Comparison of ENCODE assay signal across 8 cellular contexts in genomic region chr5:177370488-177371119, GRCh38. TPM values are rescaled to one million over a fixed set of nuclear protein-coding genes. Genes with fewer than 3 reads are reported as not detected.
DNase-seq lines count a peak whose midpoint lies in the region; ATAC-seq and TF ChIP-seq lines count a peak whose summit lies in the region.

No MANE protein-coding gene starts in this region.

- no peak overlapping the region for H4K91ac ChIP-seq in H9 (ENCODE audit: insufficient read length, low read depth, low read length)

- no peaks in the 10 kb centered on the region for H3K9me3 ChIP-seq in H9 (ENCODE audit: control insufficient read depth, low read depth, low read length)
- H3K9me3 ChIP-seq in thymus (ENCODE audit: control insufficient read depth): peaks cover 3% of the 10 kb centered on the region

- H3K4ac ChIP-seq in H9 (ENCODE audit: low read depth, low read length): no peak overlapping the region

- H2BK20ac ChIP-seq in H9 (ENCODE audit: low read depth, low read length, poor library complexity, severe bottlenecking): no peak overlapping the region

- H3K27me3 ChIP-seq in H9 (ENCODE audit: insufficient read depth, low read length): no peaks in the 10 kb centered on the region; the same call in 1 of the 2 replicates
- H3K27me3 ChIP-seq in thymus (ENCODE audit: control insufficient read depth, insufficient read depth): no peaks in the 10 kb centered on the region

- no peaks in the 10 kb centered on the region for H3K79me2 ChIP-seq in H9 (ENCODE audit: insufficient read depth, low read length)

- no peak overlapping the region for H3K9ac ChIP-seq in H9 (ENCODE audit: extremely low read depth, insufficient read length, low read length)

- no peak overlapping the region for H3K27ac Mint-ChIP-seq in Calu3 (ENCODE audit: unreplicated experiment)
- peak overlapping the region in 1 of 3 experiments; percentile 83; a peak in 1 of 7 replicates for H3K27ac Mint-ChIP-seq in H9
- H3K27ac Mint-ChIP-seq in activated CD4-positive, alpha-beta memory T cell treated with anti-CD3 and anti-CD28 coated beads, Interleukin-2, amount 10 ng/mL, durations not matched to agents 7 days and 5 days: peak overlapping the region; percentile 56

- H3K27ac ChIP-seq in H9 (ENCODE audit: insufficient read length, low read depth, low read length): no peak overlapping the region
- H3K27ac ChIP-seq in epithelial cell of prostate: peak overlapping the region; percentile 50
- H3K27ac ChIP-seq in thymus (ENCODE audit: low read depth): peak overlapping the region; percentile 19

- no peak overlapping the region for H2AK5ac ChIP-seq in H9 (ENCODE audit: insufficient read length, low read length)

- peak overlapping the region; percentile 70 for H3K4me2 ChIP-seq in H9 (ENCODE audit: insufficient read depth, insufficient read length, low read length)

- H3K79me1 ChIP-seq in H9 (ENCODE audit: insufficient read depth, low read depth, low read length, poor library complexity, severe bottlenecking): no peaks in the 10 kb centered on the region

- H3K4me3 ChIP-seq in thymus (ENCODE audit: low read length): peak overlapping the region; percentile 23

- DNase-seq in Calu3 (peak; percentile 78), H9 (peak; percentile 99), NCI-H2171 (lab: John Stamatoyannopoulos, UW) (peak; percentile 22), epithelial cell of prostate (ENCODE audit: low read depth, low spot score) (no peak), mucosa of gallbladder (ENCODE audit: low spot score) (peak; percentile 92)
- DNase-seq in activated CD4-positive, alpha-beta memory T cell treated with anti-CD3 and anti-CD28 coated beads, Interleukin-2, amount 10 ng/mL, durations not matched to agents 7 days and 5 days: peak; percentile 79

- H3K36me3 Mint-ChIP-seq in Calu3 (ENCODE audit: insufficient read depth, unreplicated experiment): peaks cover 19% of the 10 kb centered on the region
- H3K36me3 Mint-ChIP-seq in H9 (ENCODE audit: insufficient read depth in 1 of 3, low read depth in 3 of 3): peaks cover 8 to 22% (median 8%) of the 10 kb centered on the region in 3 experiments
- peaks cover 71% of the 10 kb centered on the region for H3K36me3 Mint-ChIP-seq in activated CD4-positive, alpha-beta memory T cell treated with anti-CD3 and anti-CD28 coated beads, Interleukin-2, amount 10 ng/mL, durations not matched to agents 7 days and 5 days (ENCODE audit: low read depth)

- no peak overlapping the region for H2BK5ac ChIP-seq in H9 (ENCODE audit: insufficient read length, low read length)

- peak overlapping the region; percentile 59 for H3K14ac ChIP-seq in H9 (ENCODE audit: insufficient read depth, low read length)

- no peak overlapping the region for H2AFZ ChIP-seq in H9 (ENCODE audit: low read length)

- no peak for ATAC-seq in HG03342 (IDR thresholded peaks at IDR 0.05; ENCODE audit: unreplicated experiment)

- TF ChIP-seq CTCF in Calu3 (IDR thresholded peaks at IDR 0.05; ENCODE audit: unreplicated experiment): peak; percentile 16
- peak; percentile 68 for TF ChIP-seq CTCF in H9 (conservative IDR thresholded peaks at IDR 0.05)

- no peaks in the 10 kb centered on the region for H4K20me1 ChIP-seq in H9 (ENCODE audit: control insufficient read depth, insufficient read depth, insufficient read length)

- H2BK15ac ChIP-seq in H9 (ENCODE audit: low read depth, low read length): no peak overlapping the region

- no CpG with 5 or more reads among the region's 42 CpGs for WGBS in H9 (ENCODE audit: extremely low coverage, insufficient read length, low lambda C conversion rate)
- WGBS in thymus: 69% methylated on average over 42 of the region's 42 CpGs

- H3T11ph ChIP-seq in H9 (ENCODE audit: low read length): no peak overlapping the region

- H3K18ac ChIP-seq in H9 (ENCODE audit: insufficient read length, low read depth, low read length): peak overlapping the region; percentile 72

- peaks cover 20% of the 10 kb centered on the region for H3K4me1 Mint-ChIP-seq in Calu3 (ENCODE audit: low read depth, unreplicated experiment)
- peaks cover 39 to 66% of the 10 kb centered on the region in 2 experiments for H3K4me1 Mint-ChIP-seq in H9
- H3K4me1 Mint-ChIP-seq in activated CD4-positive, alpha-beta memory T cell treated with anti-CD3 and anti-CD28 coated beads, Interleukin-2, amount 10 ng/mL, durations not matched to agents 7 days and 5 days: peaks cover 70% of the 10 kb centered on the region

- POLR2A ChIA-PET in activated CD4-positive, alpha-beta memory T cell treated with anti-CD3 and anti-CD28 coated beads, Interleukin-2, amount 10 ng/mL, durations not matched to agents 7 days and 5 days (lab: Charles Lee): interaction anchor here (0.6 to 7.2 kb wide), 12 partner anchors 9 to 85 kb away, joined by 3 to 62 read pairs (median 5); partner anchors contain the start of genes LMAN2, MXD3 and RGS14

- H3K36me3 ChIP-seq in thymus (ENCODE audit: control insufficient read depth, insufficient read depth): peaks cover 80% of the 10 kb centered on the region

- intact Hi-C loops in Calu3 (cut with micrococcal nuclease; ENCODE audit: unreplicated experiment): no loop called here

- H2BK12ac ChIP-seq in H9 (ENCODE audit: insufficient read length, low read depth, low read length): no peak overlapping the region

- peaks cover 11% of the 10 kb centered on the region; the same call in 1 of the 2 replicates for H3K4me1 ChIP-seq in H9 (ENCODE audit: insufficient read depth, low read length)
- H3K4me1 ChIP-seq in thymus (ENCODE audit: control insufficient read depth, insufficient read depth, low read length): peaks cover 5% of the 10 kb centered on the region

- H3K56ac ChIP-seq in H9 (ENCODE audit: insufficient read length, low read depth, low read length): no peak overlapping the region

- H3K4me3 Mint-ChIP-seq in Calu3 (ENCODE audit: low read depth, unreplicated experiment): peak overlapping the region; percentile 53
- H3K4me3 Mint-ChIP-seq in H9: peak overlapping the region; percentile 56 to 70; a peak in 4 of 5 replicates
- H3K4me3 Mint-ChIP-seq in activated CD4-positive, alpha-beta memory T cell treated with anti-CD3 and anti-CD28 coated beads, Interleukin-2, amount 10 ng/mL, durations not matched to agents 7 days and 5 days: peak overlapping the region; percentile 72

- CTCF ChIA-PET in Calu3 (lab: Charles Lee): interaction anchor here (0.5 to 3.8 kb wide), 8 partner anchors 8 to 145 kb away, joined by 3 to 46 read pairs (median 7); partner anchors contain the start of gene LMAN2
- CTCF ChIA-PET in activated CD4-positive, alpha-beta memory T cell treated with anti-CD3 and anti-CD28 coated beads, Interleukin-2, amount 10 ng/mL, durations not matched to agents 7 days and 5 days (lab: Charles Lee): interaction anchor here (1.2 to 7.2 kb wide), 6 partner anchors 8 to 85 kb away, joined by 3 to 94 read pairs (median 16); partner anchors contain the start of gene RGS14

- H3K9me3 Mint-ChIP-seq in Calu3 (ENCODE audit: low read depth, unreplicated experiment) (no peaks in the 10 kb centered on the region), H9 (no peaks in the 10 kb centered on the region; a peak in 1 of 5 replicates)
- no peaks in the 10 kb centered on the region for H3K9me3 Mint-ChIP-seq in activated CD4-positive, alpha-beta memory T cell treated with anti-CD3 and anti-CD28 coated beads, Interleukin-2, amount 10 ng/mL, durations not matched to agents 7 days and 5 days

- no peak overlapping the region for H2BK120ac ChIP-seq in H9 (ENCODE audit: low read depth, low read length, poor library complexity, severe bottlenecking)

- BruUV-seq in Calu3 (replicated peaks; lab: Mats Ljungman, UMichigan): no TSS peak

- H3K23me2 ChIP-seq in H9 (ENCODE audit: insufficient read length, low read depth, low read length, poor library complexity, severe bottlenecking): peaks cover 10% of the 10 kb centered on the region

- no peak overlapping the region for H4K5ac ChIP-seq in H9 (ENCODE audit: insufficient read length, low read depth, low read length)

- no peak overlapping the region for H3K23ac ChIP-seq in H9 (ENCODE audit: insufficient read length, low read depth, low read length)

- no peak overlapping the region for H4K8ac ChIP-seq in H9 (replicated peaks; ENCODE audit: insufficient read length, low read depth, low read length)

- H3K27me3 Mint-ChIP-seq in Calu3 (ENCODE audit: unreplicated experiment): no peaks in the 10 kb centered on the region
- H3K27me3 Mint-ChIP-seq in H9 (ENCODE audit: low read depth): peaks cover 21% of the 10 kb centered on the region
- H3K27me3 Mint-ChIP-seq in activated CD4-positive, alpha-beta memory T cell treated with anti-CD3 and anti-CD28 coated beads, Interleukin-2, amount 10 ng/mL, durations not matched to agents 7 days and 5 days: no peaks in the 10 kb centered on the region

RNA-seq across cellular contexts. Expression of gene RGS14, which starts 12.9 kb away (rescaled TPM):
- 12.9 and 13.0 TPM in 2 replicates for total RNA-seq in Calu3 (2022)
- 12.3 and 16.4 TPM in 2 replicates for total RNA-seq in H9 (2021)
- total RNA-seq in activated CD4-positive, alpha-beta memory T cell treated with anti-CD3 and anti-CD28 coated beads, Interleukin-2, amount 10 ng/mL, durations not matched to agents 7 days and 5 days: 100 to 1,000 TPM; 103 to 107 TPM
- 46.3 TPM for total RNA-seq in mucosa of gallbladder
- polyA plus RNA-seq in thymus: 52.7 TPM

RNA-seq across cellular contexts. Expression of gene SLC34A1, which starts 13.6 kb away (rescaled TPM):
- total RNA-seq in Calu3 (2022) (0.19 and 0.64 TPM in 2 replicates), H9 (2021) (not detected in 2 replicates), mucosa of gallbladder (0.06 TPM)
- total RNA-seq in activated CD4-positive, alpha-beta memory T cell treated with anti-CD3 and anti-CD28 coated beads, Interleukin-2, amount 10 ng/mL, durations not matched to agents 7 days and 5 days: 1 to 10 TPM; 1.4 to 1.5 TPM
- 0.02 TPM for polyA plus RNA-seq in thymus

RNA-seq across cellular contexts. Expression of gene LMAN2, which starts 19.1 kb away (rescaled TPM):
- total RNA-seq in Calu3 (2022): 278 and 305 TPM in 2 replicates
- 105 and 106 TPM in 2 replicates for total RNA-seq in H9 (2021)
- 100 to 1,000 TPM; 145 to 149 TPM for total RNA-seq in activated CD4-positive, alpha-beta memory T cell treated with anti-CD3 and anti-CD28 coated beads, Interleukin-2, amount 10 ng/mL, durations not matched to agents 7 days and 5 days
- 184 TPM for total RNA-seq in mucosa of gallbladder
- 95.3 TPM for polyA plus RNA-seq in thymus

RNA-seq across cellular contexts. Expression of gene PFN3, which starts 29.9 kb away (rescaled TPM):
- total RNA-seq in Calu3 (2022) (not detected in 2 replicates), H9 (2021) (not detected in 2 replicates), mucosa of gallbladder (not detected)
- total RNA-seq in activated CD4-positive, alpha-beta memory T cell treated with anti-CD3 and anti-CD28 coated beads, Interleukin-2, amount 10 ng/mL, durations not matched to agents 7 days and 5 days: not detected
- not detected for polyA plus RNA-seq in thymus

RNA-seq across cellular contexts. Expression of gene F12, which starts 38.8 kb away (rescaled TPM):
- total RNA-seq in Calu3 (2022): 14.3 and 20.2 TPM in 2 replicates
- total RNA-seq in H9 (2021): 2.3 and 3.5 TPM in 2 replicates
- 1 to 10 TPM; 1.5 to 1.6 TPM for total RNA-seq in activated CD4-positive, alpha-beta memory T cell treated with anti-CD3 and anti-CD28 coated beads, Interleukin-2, amount 10 ng/mL, durations not matched to agents 7 days and 5 days
- total RNA-seq in mucosa of gallbladder: 15.3 TPM
- 1.2 TPM for polyA plus RNA-seq in thymus
